Comparison of ENCODE assay signal across 8 cellular contexts in genomic region chr12:1804545-1805332, GRCh38. TPM values are rescaled to one million over a fixed set of nuclear protein-coding genes. Genes with fewer than 3 reads are reported as not detected.
DNase-seq lines count a peak whose midpoint lies in the region; ATAC-seq and TF ChIP-seq lines count a peak whose summit lies in the region.

No MANE protein-coding gene starts in this region.

- H3K27ac Mint-ChIP-seq in neural progenitor cell, result peak overlapping the region; percentile 90
- H3K27ac Mint-ChIP-seq in stimulated activated naive CD8-positive, alpha-beta T cell treated with anti-CD3 and anti-CD28 coated beads, Interleukin-15, amount 100 ng/mL, for 72 hours, result peak overlapping the region; percentile 95 to 96

- TF ChIP-seq CTCF in Panc1 (IDR thresholded peaks at IDR 0.05), result no peak
- TF ChIP-seq CTCF in neural progenitor cell (IDR thresholded peaks at IDR 0.05), result no peak

- ATAC-seq in GM21529 (IDR thresholded peaks at IDR 0.05; ENCODE audit: unreplicated experiment), result peak; percentile 88
- peak; percentile 90 for ATAC-seq in Panc1
- peak; percentile 97 to 98 for ATAC-seq in activated T-cell treated with anti-CD3 and anti-CD28 coated beads, Interleukin-2, amount 50 U/mL, for 4 hours
- peak; percentile 84 for ATAC-seq in stimulated activated naive CD8-positive, alpha-beta T cell treated with anti-CD3 and anti-CD28 coated beads, Interleukin-15, amount 100 ng/mL, for 72 hours

- POLR2A ChIA-PET in Panc1 (lab: Charles Lee), result no interaction called here

- H3F3A ChIP-seq in neural progenitor cell (ENCODE audit: low read depth), result no peaks in the 10 kb centered on the region

- CTCF ChIA-PET in Panc1 (lab: Charles Lee), result no interaction called here

- no peaks in the 10 kb centered on the region for H3K36me3 ChIP-seq in Panc1 (ENCODE audit: control insufficient read depth, insufficient read depth, low read length)
- no peaks in the 10 kb centered on the region for H3K36me3 ChIP-seq in neural progenitor cell

- H3K9me3 Mint-ChIP-seq in activated T-cell treated with anti-CD3 and anti-CD28 coated beads, Interleukin-2, amount 50 U/mL, for 4 hours, result peaks cover 4% of the 10 kb centered on the region
- H3K9me3 Mint-ChIP-seq in neural progenitor cell, result peaks cover 2% of the 10 kb centered on the region
- peaks cover 0 to 5% of the 10 kb centered on the region in 2 donors for H3K9me3 Mint-ChIP-seq in stimulated activated naive CD8-positive, alpha-beta T cell treated with anti-CD3 and anti-CD28 coated beads, Interleukin-15, amount 100 ng/mL, for 72 hours

- H3K4me1 ChIP-seq in Panc1 (ENCODE audit: control insufficient read depth, insufficient read depth, low read length), result no peaks in the 10 kb centered on the region
- no peaks in the 10 kb centered on the region for H3K4me1 ChIP-seq in neural progenitor cell

- intact Hi-C loops in Panc1 (cut with micrococcal nuclease; ENCODE audit: unreplicated experiment), result no loop called here

- in situ Hi-C loops in Panc1 (cut with HindIII; ENCODE audit: low pct_unique_long_range_greater_than_20kb, low sequenced_read_pairs), result no loop called here

- H3K9me3 ChIP-seq in Panc1 (ENCODE audit: control insufficient read depth, insufficient read depth, low read depth, low read length) (no peaks in the 10 kb centered on the region), neural progenitor cell (ENCODE audit: low read depth) (no peaks in the 10 kb centered on the region)

- H2AFZ ChIP-seq in neural progenitor cell (replicated peaks), result peak overlapping the region; percentile 44

- H3K27me3 ChIP-seq in Panc1 (ENCODE audit: control insufficient read depth, insufficient read depth, low read length), result no peaks in the 10 kb centered on the region
- no peaks in the 10 kb centered on the region for H3K27me3 ChIP-seq in neural progenitor cell

- DNase-seq in DMS 273 treated with DMSO at 0.1 percent for 48 hours (lab: John Stamatoyannopoulos, UW) (peak; percentile 59), KG1 (lab: John Stamatoyannopoulos, UW) (peak; percentile 35), Panc1 (ENCODE audit: low read depth, low spot score) (no peak), fibroblast of gingiva (ENCODE audit: low read depth) (peak; percentile 92), neural progenitor cell (ENCODE audit: low spot score) (peak; percentile 91)
- peak; percentile 82 for DNase-seq in activated T-cell treated with anti-CD3 and anti-CD28 coated beads, Interleukin-2, amount 50 U/mL, for 4 hours
- peak; percentile 73 to 86 for DNase-seq in stimulated activated naive CD8-positive, alpha-beta T cell treated with anti-CD3 and anti-CD28 coated beads, Interleukin-15, amount 100 ng/mL, for 72 hours

- BruUV-seq in Panc1 (replicated peaks; lab: Mats Ljungman, UMichigan), result no TSS peak

- no peaks in the 10 kb centered on the region for H3K36me3 Mint-ChIP-seq in activated T-cell treated with anti-CD3 and anti-CD28 coated beads, Interleukin-2, amount 50 U/mL, for 4 hours (ENCODE audit: insufficient read depth)
- peaks cover 2% of the 10 kb centered on the region for H3K36me3 Mint-ChIP-seq in neural progenitor cell

- H3K4me3 ChIP-seq in Panc1 (ENCODE audit: low read depth in 2 of 2, low read length in 2 of 2) (no peak overlapping the region), neural progenitor cell (no peak overlapping the region)

- H3K27me3 Mint-ChIP-seq in activated T-cell treated with anti-CD3 and anti-CD28 coated beads, Interleukin-2, amount 50 U/mL, for 4 hours (ENCODE audit: low read depth), result no peaks in the 10 kb centered on the region
- H3K27me3 Mint-ChIP-seq in neural progenitor cell (ENCODE audit: insufficient read depth, low read depth), result peaks cover 11% of the 10 kb centered on the region
- no peaks in the 10 kb centered on the region for H3K27me3 Mint-ChIP-seq in stimulated activated naive CD8-positive, alpha-beta T cell treated with anti-CD3 and anti-CD28 coated beads, Interleukin-15, amount 100 ng/mL, for 72 hours

- H4K20me1 ChIP-seq in neural progenitor cell (ENCODE audit: low read depth), result no peaks in the 10 kb centered on the region

- H3K9ac ChIP-seq in neural progenitor cell, result no peak overlapping the region

- peaks cover 11% of the 10 kb centered on the region for H3K4me1 Mint-ChIP-seq in activated T-cell treated with anti-CD3 and anti-CD28 coated beads, Interleukin-2, amount 50 U/mL, for 4 hours (ENCODE audit: low read depth)
- peaks cover 26% of the 10 kb centered on the region for H3K4me1 Mint-ChIP-seq in neural progenitor cell
- H3K4me1 Mint-ChIP-seq in stimulated activated naive CD8-positive, alpha-beta T cell treated with anti-CD3 and anti-CD28 coated beads, Interleukin-15, amount 100 ng/mL, for 72 hours, result peaks cover 18% of the 10 kb centered on the region

- H3K79me2 ChIP-seq in neural progenitor cell (ENCODE audit: low read depth), result no peaks in the 10 kb centered on the region

- no peak overlapping the region for H3K4me2 ChIP-seq in neural progenitor cell

- H3K4me3 Mint-ChIP-seq in activated T-cell treated with anti-CD3 and anti-CD28 coated beads, Interleukin-2, amount 50 U/mL, for 4 hours, result no peak overlapping the region
- H3K4me3 Mint-ChIP-seq in neural progenitor cell, result no peak overlapping the region
- H3K4me3 Mint-ChIP-seq in stimulated activated naive CD8-positive, alpha-beta T cell treated with anti-CD3 and anti-CD28 coated beads, Interleukin-15, amount 100 ng/mL, for 72 hours, result peak overlapping the region; percentile 42 to 67

- H3K27ac ChIP-seq in Panc1 (ENCODE audit: low read length), result peak overlapping the region; percentile 29; the same call in 1 of the 2 replicates
- no peak overlapping the region for H3K27ac ChIP-seq in neural progenitor cell

RNA-seq across cellular contexts. Expression of gene LRTM2, which starts 15.6 kb away (rescaled TPM):
- total RNA-seq in Panc1 (2021; ENCODE audit: unreplicated experiment) (not detected), neural progenitor cell (ENCODE audit: low replicate concordance) (0.09 TPM in 1 of 2 replicates, not detected in the other)
- not detected for polyA plus RNA-seq in Panc1 (2012; ENCODE audit: insufficient read length)
- under 1 TPM; 0.08 to 0.34 (median 0.27) TPM for total RNA-seq in activated T-cell treated with anti-CD3 and anti-CD28 coated beads, Interleukin-2, amount 50 U/mL, for 4 hours

Comparison
In these comparisons a context has a peak if more than half of its experiments do, and no peak if none do; other contexts are left out.
1. H3K4me3 Mint-ChIP-seq: peak in stimulated activated naive CD8-positive, alpha-beta T cell treated with anti-CD3 and anti-CD28 coated beads, Interleukin-15, amount 100 ng/mL, for 72 hours (2 of 2); none in activated T-cell treated with anti-CD3 and anti-CD28 coated beads, Interleukin-2, amount 50 U/mL, for 4 hours (single experiment) and neural progenitor cell (single experiment).
2. Peak in every context shown above with its lines, with median percentiles within 50 percentile points of each other: ATAC-seq.